ENCODE assay signal across 8 cellular contexts in genomic region chr10:70458329-70459060, GRCh38. TPM values are rescaled to one million over a fixed set of nuclear protein-coding genes. Genes with fewer than 3 reads are reported as not detected.
DNase-seq lines count a peak whose midpoint lies in the region; ATAC-seq and TF ChIP-seq lines count a peak whose summit lies in the region.

No MANE protein-coding gene starts in this region.

- H3K9me3 ChIP-seq in upper lobe of right lung, result no peaks in the 10 kb centered on the region

- H3K4me1 Mint-ChIP-seq in activated T-cell treated with anti-CD3 and anti-CD28 coated beads, Interleukin-2, amount 50 U/mL, for 4 hours (ENCODE audit: low read depth), result peaks cover 3% of the 10 kb centered on the region
- peaks cover 2% of the 10 kb centered on the region for H3K4me1 Mint-ChIP-seq in glutamatergic neuron (ENCODE audit: low read depth, unreplicated experiment)
- peaks cover 17% of the 10 kb centered on the region for H3K4me1 Mint-ChIP-seq in osteocyte (ENCODE audit: unreplicated experiment)

- peak overlapping the region; percentile 47 for H3K27ac ChIP-seq in upper lobe of right lung

- peaks cover 7% of the 10 kb centered on the region for H3K27me3 ChIP-seq in upper lobe of right lung

- peak; percentile 85 to 86 for ATAC-seq in activated T-cell treated with anti-CD3 and anti-CD28 coated beads, Interleukin-2, amount 50 U/mL, for 4 hours
- ATAC-seq in upper lobe of right lung (peak; percentile 85), HG02840 (IDR thresholded peaks at IDR 0.05; ENCODE audit: low FRiP score, unreplicated experiment) (no peak)

- H3K36me3 Mint-ChIP-seq in activated T-cell treated with anti-CD3 and anti-CD28 coated beads, Interleukin-2, amount 50 U/mL, for 4 hours (ENCODE audit: insufficient read depth), result no peaks in the 10 kb centered on the region
- H3K36me3 Mint-ChIP-seq in glutamatergic neuron (ENCODE audit: unreplicated experiment) (no peaks in the 10 kb centered on the region), osteocyte (ENCODE audit: unreplicated experiment) (no peaks in the 10 kb centered on the region)

- peak overlapping the region; percentile 41 for H3K4me3 ChIP-seq in upper lobe of right lung

- no peaks in the 10 kb centered on the region for H3K9me3 Mint-ChIP-seq in activated T-cell treated with anti-CD3 and anti-CD28 coated beads, Interleukin-2, amount 50 U/mL, for 4 hours
- H3K9me3 Mint-ChIP-seq in glutamatergic neuron (ENCODE audit: unreplicated experiment) (peaks cover 7% of the 10 kb centered on the region), osteocyte (ENCODE audit: unreplicated experiment) (no peaks in the 10 kb centered on the region)

- H3K4me3 Mint-ChIP-seq in activated T-cell treated with anti-CD3 and anti-CD28 coated beads, Interleukin-2, amount 50 U/mL, for 4 hours, result no peak overlapping the region
- no peak overlapping the region for H3K4me3 Mint-ChIP-seq in glutamatergic neuron (ENCODE audit: unreplicated experiment)
- H3K4me3 Mint-ChIP-seq in osteocyte (ENCODE audit: unreplicated experiment), result no peak overlapping the region

- intact Hi-C loops in upper lobe of right lung (cut with DNase I), result no loop called here

- H3K27me3 Mint-ChIP-seq in activated T-cell treated with anti-CD3 and anti-CD28 coated beads, Interleukin-2, amount 50 U/mL, for 4 hours (ENCODE audit: low read depth), result peaks cover 42% of the 10 kb centered on the region
- H3K27me3 Mint-ChIP-seq in glutamatergic neuron (ENCODE audit: unreplicated experiment) (peaks cover 10% of the 10 kb centered on the region), osteocyte (ENCODE audit: unreplicated experiment) (peaks cover 11% of the 10 kb centered on the region)

- peak; percentile 82 for DNase-seq in activated effector memory CD4-positive, alpha-beta T cell treated with anti-CD3 and anti-CD28 coated beads, Interleukin-2, amount 50 U/mL, for 16 hours
- DNase-seq in activated effector memory CD4-positive, alpha-beta T cell treated with Interleukin-2 at 50 U/mL for 16 hours, result no peak
- peak; percentile 56 for DNase-seq in activated T-cell treated with anti-CD3 and anti-CD28 coated beads, Interleukin-2, amount 50 U/mL, for 4 hours
- DNase-seq in glutamatergic neuron (peak; percentile 64), osteocyte (ENCODE audit: extremely low spot score, unreplicated experiment) (peak; percentile 88), upper lobe of right lung (peak; percentile 86), epidermal melanocyte (ENCODE audit: insufficient read length, low spot score) (no peak)

- no peaks in the 10 kb centered on the region for H3K36me3 ChIP-seq in upper lobe of right lung

- H3K27ac Mint-ChIP-seq in glutamatergic neuron (ENCODE audit: unreplicated experiment), result no peak overlapping the region
- H3K27ac Mint-ChIP-seq in osteocyte (ENCODE audit: unreplicated experiment), result no peak overlapping the region

- H3K4me1 ChIP-seq in upper lobe of right lung, result peaks cover 18% of the 10 kb centered on the region

- TF ChIP-seq CTCF in glutamatergic neuron (IDR thresholded peaks at IDR 0.05; ENCODE audit: partially characterized antibody, unreplicated experiment), result no peak
- no peak for TF ChIP-seq CTCF in osteocyte (IDR thresholded peaks at IDR 0.05)
- TF ChIP-seq CTCF in upper lobe of right lung (IDR thresholded peaks at IDR 0.05), result no peak

RNA-seq across cellular contexts. Expression of gene NODAL, which starts 17.0 kb away (rescaled TPM):
- total RNA-seq in activated T-cell treated with anti-CD3 and anti-CD28 coated beads, Interleukin-2, amount 50 U/mL, for 4 hours, result not detected
- not detected for total RNA-seq in glutamatergic neuron (ENCODE audit: unreplicated experiment)
- not detected in 2 replicates for total RNA-seq in osteocyte
- not detected for total RNA-seq in upper lobe of right lung

RNA-seq across cellular contexts. Expression of gene PALD1, which starts 20.1 kb away (rescaled TPM):
- 1 to 10 TPM in 2 of 3 donors, under 1 TPM in 1; 0.90 to 2.6 (median 1.3) TPM for total RNA-seq in activated T-cell treated with anti-CD3 and anti-CD28 coated beads, Interleukin-2, amount 50 U/mL, for 4 hours
- total RNA-seq in glutamatergic neuron (ENCODE audit: unreplicated experiment), result 15.5 TPM
- total RNA-seq in osteocyte, result 2.8 and 3.1 TPM in 2 replicates
- total RNA-seq in upper lobe of right lung, result 27.0 TPM

RNA-seq across cellular contexts. Expression of gene EIF4EBP2, which starts 54.5 kb away (rescaled TPM):
- total RNA-seq in activated T-cell treated with anti-CD3 and anti-CD28 coated beads, Interleukin-2, amount 50 U/mL, for 4 hours, result 10 to 100 TPM; 28.0 to 29.4 (median 28.3) TPM
- total RNA-seq in glutamatergic neuron (ENCODE audit: unreplicated experiment) (130 TPM), osteocyte (40.4 and 41.1 TPM in 2 replicates), upper lobe of right lung (79.3 TPM)

Comparison
In these comparisons a context has a peak if more than half of its experiments do, and no peak if none do; other contexts are left out.
1. DNase-seq: peak in activated effector memory CD4-positive, alpha-beta T cell treated with anti-CD3 and anti-CD28 coated beads, Interleukin-2, amount 50 U/mL, for 16 hours (single experiment), activated T-cell treated with anti-CD3 and anti-CD28 coated beads, Interleukin-2, amount 50 U/mL, for 4 hours (single experiment), glutamatergic neuron (single experiment), osteocyte (single experiment) and upper lobe of right lung (single experiment); none in activated effector memory CD4-positive, alpha-beta T cell treated with Interleukin-2 at 50 U/mL for 16 hours (single experiment) and epidermal melanocyte (single experiment).